ENCODE assay signal across 33 cellular contexts in genomic region chr12:74145328-74145727, GRCh38.
"Had no signal": no experiment of that assay in that cellular context is flagged by ENCODE, and none has a peak within 500 bp of the region (broad histone marks: within the 10 kb centered on the region; RNA-seq: fewer than 3 reads in every experiment).

No MANE protein-coding gene starts in this region.

- H3K27ac ChIP-seq: adrenal gland, ascending aorta, body of pancreas, brain microvascular endothelial cell, breast epithelium, cardiac muscle cell had no signal

- H3K4me1 ChIP-seq: adrenal gland, ascending aorta, body of pancreas, breast epithelium had no signal

- H3K27me3 ChIP-seq: adrenal gland, ascending aorta, body of pancreas, brain microvascular endothelial cell, breast epithelium, cardiac muscle cell had no signal

- DNase-seq: activated effector memory CD4-positive, alpha-beta T cell treated with anti-CD3 and anti-CD28 coated beads, Interleukin-2, amount 50 U/mL, for 16 hours; activated gamma-delta T cell; activated gamma-delta T cell treated with Interleukin-2 at 50 U/mL for 16 hours; activated naive CD4-positive, alpha-beta T cell; activated naive CD4-positive, alpha-beta T cell treated with anti-CD3 and anti-CD28 coated beads for 36 hours; activated naive CD4-positive, alpha-beta T cell treated with anti-CD3 and anti-CD28 coated beads, Interleukin-2, amount 10 ng/mL, durations not matched to agents 7 days and 5 days; activated naive CD4-positive, alpha-beta T cell treated with anti-CD3 and anti-CD28 coated beads, Interleukin-2, amount 50 U/mL, for 16 hours; activated naive CD4-positive, alpha-beta T cell treated with Interleukin-2 at 50 U/mL for 16 hours; activated naive CD8-positive, alpha-beta T cell treated with anti-CD3 and anti-CD28 coated beads for 36 hours; activated naive CD8-positive, alpha-beta T cell treated with anti-CD3 and anti-CD28 coated beads, Interleukin-2, amount 10 ng/mL, durations not matched to agents 7 days and 5 days; activated naive CD8-positive, alpha-beta T cell treated with anti-CD3 and anti-CD28 coated beads, Interleukin-2, amount 50 U/mL, for 24 hours; activated T-cell treated with anti-CD3 and anti-CD28 coated beads, Interleukin-2, amount 50 U/mL, for 1 hour; activated T-cell treated with anti-CD3 and anti-CD28 coated beads, Interleukin-2, amount 50 U/mL, for 24 hours; activated T-cell treated with anti-CD3 and anti-CD28 coated beads, Interleukin-2, amount 50 U/mL, for 4 hours; activated T-cell treated with anti-CD3 and anti-CD28 coated beads, Interleukin-2, amount 50 U/mL, for 48 hours; activated T-cell treated with anti-CD3 and anti-CD28 coated beads, Interleukin-2, amount 50 U/mL, for 72 hours; adrenal gland; amniotic stem cell; amygdala; anterior cingulate cortex; aorta; body of pancreas; brain microvascular endothelial cell; caudate nucleus; central memory CD4-positive, alpha-beta T cell; cerebellar nuclear complex had no signal

- H3K9me3 ChIP-seq: adrenal gland, ascending aorta, body of pancreas, breast epithelium had no signal

- FAIRE-seq: astrocyte, bronchial epithelial cell had no signal

- H3K36me3 ChIP-seq: adrenal gland, ascending aorta, brain microvascular endothelial cell, breast epithelium, cardiac muscle cell had no signal

- ATAC-seq: activated naive CD4-positive, alpha-beta T cell treated with anti-CD3 and anti-CD28 coated beads, Interleukin-2, amount 50 U/mL, for 72 hours; activated naive CD8-positive, alpha-beta T cell treated with anti-CD3 and anti-CD28 coated beads, Interleukin-2, amount 50 U/mL, for 24 hours; activated T-cell treated with anti-CD3 and anti-CD28 coated beads, Interleukin-2, amount 50 U/mL, for 4 hours; activated T-cell treated with anti-CD3 and anti-CD28 coated beads, Interleukin-2, amount 50 U/mL, for 72 hours; activated T-helper 17 cell treated with anti-CD3 and anti-CD28 coated beads, Interleukin-2, amount 50 U/mL, for 72 hours; body of pancreas had no signal

- H3K4me3 ChIP-seq: adrenal gland, ascending aorta, body of pancreas, breast epithelium, cardiac muscle cell had no signal
